8 cellular contexts compared by ENCODE assay signal in the genomic region with DNA sequence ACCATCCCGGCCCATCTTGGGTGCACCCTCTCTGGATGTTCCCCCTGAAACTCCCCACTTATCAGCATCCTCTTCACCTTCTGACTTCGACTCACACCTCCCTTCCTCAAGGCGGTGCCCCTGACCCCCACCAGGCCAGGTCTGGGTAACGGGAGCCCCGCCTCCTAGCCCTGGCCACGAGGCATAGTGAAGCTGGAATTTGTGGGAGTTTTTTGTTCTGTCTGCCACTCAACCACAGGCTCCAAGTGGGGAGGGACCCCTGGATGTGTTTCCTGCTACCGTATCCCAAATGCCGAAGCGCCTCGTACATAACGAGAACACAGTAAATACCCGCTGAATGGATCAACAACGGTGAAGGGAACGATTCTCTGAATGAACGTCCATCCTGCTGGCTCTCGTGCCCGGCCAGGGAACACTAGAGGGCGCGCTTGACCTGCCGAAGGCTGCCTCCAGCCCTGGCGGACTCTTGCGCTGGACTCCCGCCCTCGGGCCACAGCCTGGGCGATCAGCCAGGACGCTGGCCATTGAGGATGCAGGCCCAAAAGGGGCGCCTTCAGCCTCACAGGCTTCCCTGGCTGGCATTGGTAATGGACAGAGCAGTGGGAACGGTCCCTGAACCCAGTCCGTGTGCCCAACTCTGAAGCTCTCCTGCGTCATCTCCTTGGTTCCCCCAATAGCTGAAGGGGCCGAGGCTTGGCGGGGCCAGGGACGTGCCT. TPM values are rescaled to one million over a fixed set of nuclear protein-coding genes. Genes with fewer than 3 reads are reported as not detected.
A peak's percentile ranks its signal among the peaks of the same experiment; 100 is the strongest.
DNase-seq lines count a peak whose midpoint lies in the region; ATAC-seq and TF ChIP-seq lines count a peak whose summit lies in the region.

No MANE protein-coding gene starts in this region.

- H3F3A ChIP-seq in PC-9 (ENCODE audit: insufficient read depth, low read depth): no peaks in the 10 kb centered on the region
- no peaks in the 10 kb centered on the region for H3F3A ChIP-seq in neural cell (ENCODE audit: insufficient read depth, low read length, poor library complexity, severe bottlenecking)

- H3K4me3 ChIP-seq in PC-9 (no peak overlapping the region), neural cell (ENCODE audit: low read length) (no peak overlapping the region), stomach (no peak overlapping the region)

- peaks cover 95% of the 10 kb centered on the region for H3K27me3 ChIP-seq in PC-9 (ENCODE audit: insufficient read depth, low read depth)
- no peaks in the 10 kb centered on the region for H3K27me3 ChIP-seq in neural cell (ENCODE audit: insufficient read depth, low read depth, low read length)
- peaks cover 0 to 41% (median 10%) of the 10 kb centered on the region in 3 donors for H3K27me3 ChIP-seq in stomach

- ATAC-seq in HG03095 (IDR thresholded peaks at IDR 0.05; ENCODE audit: unreplicated experiment) (peak; percentile 60), HG02623 (IDR thresholded peaks at IDR 0.05; ENCODE audit: unreplicated experiment) (no peak)

- H3K9me3 ChIP-seq in PC-9 (ENCODE audit: insufficient read depth, low read depth): peaks cover 5% of the 10 kb centered on the region; the same call in 1 of the 2 replicates
- no peaks in the 10 kb centered on the region for H3K9me3 ChIP-seq in neural cell (ENCODE audit: low read length)
- peaks cover 4 to 21% (median 16%) of the 10 kb centered on the region in 4 donors for H3K9me3 ChIP-seq in stomach

- no peak overlapping the region for H3K27ac ChIP-seq in PC-9
- no peak overlapping the region for H3K27ac ChIP-seq in neural cell (ENCODE audit: low read length)
- H3K27ac ChIP-seq in stomach: no peak overlapping the region

- peak; percentile 99 for TF ChIP-seq RAD21 in neural cell (conservative IDR thresholded peaks at IDR 0.05)

- H3K4me1 ChIP-seq in PC-9 (replicated peaks; ENCODE audit: insufficient read depth) (no peaks in the 10 kb centered on the region), stomach (peaks cover 0 to 7% (median 6%) of the 10 kb centered on the region in 4 donors)

- H2AFZ ChIP-seq in PC-9 (no peak overlapping the region), neural cell (ENCODE audit: low read depth, low read length) (no peak overlapping the region)

- no peak for TF ChIP-seq EP300 in neural cell (conservative IDR thresholded peaks at IDR 0.05; ENCODE audit: poor library complexity, severe bottlenecking)
- TF ChIP-seq EP300 in stomach (IDR thresholded peaks at IDR 0.05): no peak

- DNase-seq in EH (ENCODE audit: low read depth): peak; percentile 60
- DNase-seq in PC-9: peak; percentile 48 to 81
- DNase-seq in activated T-cell treated with anti-CD3 and anti-CD28 coated beads, Interleukin-2, amount 50 U/mL, for 48 hours: peak; percentile 73 to 78
- DNase-seq in fibroblast of the conjunctiva (ENCODE audit: low read depth): peak; percentile 55
- peak; percentile 90 for DNase-seq in stomach

- no peak overlapping the region for H3K9ac ChIP-seq in neural cell (ENCODE audit: low read length)

- POLR2A ChIA-PET in PC-9 (lab: Charles Lee; ENCODE audit: unreplicated experiment): no interaction called here

- H4K20me1 ChIP-seq in PC-9 (ENCODE audit: insufficient read depth): no peaks in the 10 kb centered on the region
- no peaks in the 10 kb centered on the region for H4K20me1 ChIP-seq in neural cell (ENCODE audit: insufficient read depth)

- intact Hi-C loops in PC-9 (cut with micrococcal nuclease; ENCODE audit: unreplicated experiment): loop anchor here (1.0 to 10.0 kb wide), 3 partner anchors 271 to 557 kb away; partner anchors contain the start of gene ZNF354A
- intact Hi-C loops in stomach (cut with DNase I; ENCODE audit: low total_unique reads): loop anchor here (2.0 to 10.0 kb wide), 2 partner anchors 271 to 305 kb away; no protein-coding TSS in a partner anchor

- CTCF ChIA-PET in PC-9 (lab: Charles Lee): no interaction called here

- peak; percentile 87 for TF ChIP-seq CTCF in PC-9 (conservative IDR thresholded peaks at IDR 0.05)
- TF ChIP-seq CTCF in neural cell (IDR thresholded peaks at IDR 0.05; ENCODE audit: poor library complexity, severe bottlenecking): peak; percentile 97
- TF ChIP-seq CTCF in stomach (IDR thresholded peaks at IDR 0.05): peak in 5 of 7 experiments; percentile 69 to 92 (median 83)

- H3K79me2 ChIP-seq in PC-9 (ENCODE audit: low read depth) (no peaks in the 10 kb centered on the region), neural cell (replicated peaks; ENCODE audit: insufficient read depth, low read length) (no peaks in the 10 kb centered on the region)

- H3K4me2 ChIP-seq in PC-9 (no peak overlapping the region), neural cell (ENCODE audit: low read length) (no peak overlapping the region)

- no TSS peak for BruUV-seq in PC-9 (replicated peaks; lab: Mats Ljungman, UMichigan)

- TF ChIP-seq POLR2A in stomach (IDR thresholded peaks at IDR 0.05): no peak

- no peaks in the 10 kb centered on the region for H3K9me2 ChIP-seq in PC-9 (ENCODE audit: insufficient read depth)
- no peaks in the 10 kb centered on the region for H3K9me2 ChIP-seq in neural cell (ENCODE audit: insufficient read depth, low read length)

- WGBS in stomach, 5 donors: 20 to 23% (median 22%) methylated on average over 15 to 33 of the region's 33 CpGs

- H3K36me3 ChIP-seq in PC-9 (ENCODE audit: low read depth) (no peaks in the 10 kb centered on the region), neural cell (ENCODE audit: insufficient read depth, low read length) (no peaks in the 10 kb centered on the region), stomach (no peaks in the 10 kb centered on the region)

TF ChIP-seq in neural cell, 6 proteins besides CTCF, POLR2A, EP300 and RAD21:
- TF ChIP-seq SMC3 (conservative IDR thresholded peaks at IDR 0.05; ENCODE audit: poor library complexity): peak; percentile 97
- TF ChIP-seq MXI1 (conservative IDR thresholded peaks at IDR 0.05; ENCODE audit: poor library complexity, severe bottlenecking): no peak

RNA-seq across cellular contexts. Expression of gene PHYKPL, which starts 47.3 kb away (rescaled TPM):
- total RNA-seq in PC-9 (2021): 61.3 and 73.7 TPM in 2 replicates
- 16.9 and 19.5 TPM in 2 replicates for polyA plus RNA-seq in neural cell
- 13.9 and 15.9 TPM in 2 replicates for polyA minus RNA-seq in neural cell
- total RNA-seq in stomach: 100 to 1,000 TPM in 2 of 5 donors, 10 to 100 TPM in 3; 32.1 to 262 (median 56.2) TPM
- polyA plus RNA-seq in stomach: 10 to 100 TPM; 22.9 to 38.3 (median 25.9) TPM
